ENCODE assay signal across 37 cellular contexts in genomic region chr14:41222581-41222980, GRCh38.
"Had no signal": no experiment of that assay in that cellular context is flagged by ENCODE, and none has a peak within 500 bp of the region (broad histone marks: within the 10 kb centered on the region; RNA-seq: fewer than 3 reads in every experiment).

No MANE protein-coding gene starts in this region.

- DNase-seq: activated CD4-positive, alpha-beta memory T cell treated with anti-CD3 and anti-CD28 coated beads, Interleukin-2, amount 10 ng/mL, durations not matched to agents 7 days and 5 days; activated CD4-positive, alpha-beta T cell treated with anti-CD3 and anti-CD28 coated beads for 1 hour; activated CD4-positive, alpha-beta T cell treated with anti-CD3 and anti-CD28 coated beads for 36 hours; activated CD4-positive, alpha-beta T cell treated with anti-CD3 and anti-CD28 coated beads for 48 hours; activated CD4-positive, alpha-beta T cell treated with anti-CD3 and anti-CD28 coated beads, Interleukin-2, amount 10 ng/mL, durations not matched to agents 7 days and 5 days; activated CD4-positive, alpha-beta T cell treated with anti-CD3 and anti-CD28 coated beads, Interleukin-2, amount 50 U/mL, for 48 hours; activated CD4-positive, CD25-positive, alpha-beta regulatory T cell; activated CD8-positive, alpha-beta memory T cell treated with anti-CD3 and anti-CD28 coated beads for 24 hours; activated CD8-positive, alpha-beta memory T cell treated with anti-CD3 and anti-CD28 coated beads, Interleukin-2, amount 10 ng/mL, durations not matched to agents 7 days and 5 days; activated CD8-positive, alpha-beta memory T cell treated with anti-CD3 and anti-CD28 coated beads, Interleukin-2, amount 50 U/mL, for 48 hours; activated CD8-positive, alpha-beta T cell treated with anti-CD3 and anti-CD28 coated beads, Interleukin-2, amount 10 ng/mL, durations not matched to agents 7 days and 5 days; activated effector memory CD4-positive, alpha-beta T cell treated with Interleukin-2 at 50 U/mL for 16 hours; activated gamma-delta T cell; activated naive CD4-positive, alpha-beta T cell treated with anti-CD3 and anti-CD28 coated beads, Interleukin-2, amount 10 ng/mL, durations not matched to agents 7 days and 5 days; activated naive CD4-positive, alpha-beta T cell treated with Interleukin-2 at 50 U/mL for 16 hours; activated naive CD8-positive, alpha-beta T cell treated with anti-CD3 and anti-CD28 coated beads, Interleukin-2, amount 10 ng/mL, durations not matched to agents 7 days and 5 days; activated naive CD8-positive, alpha-beta T cell treated with anti-CD3 and anti-CD28 coated beads, Interleukin-2, amount 50 U/mL, for 24 hours; activated T-cell treated with anti-CD3 and anti-CD28 coated beads, Interleukin-2, amount 50 U/mL, for 24 hours; activated T-cell treated with anti-CD3 and anti-CD28 coated beads, Interleukin-2, amount 50 U/mL, for 48 hours; amygdala; anterior cingulate cortex; central memory CD4-positive, alpha-beta T cell; T-helper 1 cell; T-helper 2 cell; T-helper 9 cell had no signal

- H3K4me3 ChIP-seq: ascending aorta, cardiac muscle cell had no signal

- H3K27ac Mint-ChIP-seq: activated CD4-positive, alpha-beta memory T cell treated with anti-CD3 and anti-CD28 coated beads, Interleukin-2, amount 10 ng/mL, durations not matched to agents 7 days and 5 days; activated CD4-positive, alpha-beta T cell treated with anti-CD3 and anti-CD28 coated beads for 36 hours; activated CD4-positive, alpha-beta T cell treated with anti-CD3 and anti-CD28 coated beads, Interleukin-2, amount 10 ng/mL, durations not matched to agents 7 days and 5 days; activated CD8-positive, alpha-beta memory T cell treated with anti-CD3 and anti-CD28 coated beads, Interleukin-2, amount 10 ng/mL, durations not matched to agents 7 days and 5 days; activated CD8-positive, alpha-beta T cell treated with anti-CD3 and anti-CD28 coated beads, Interleukin-2, amount 10 ng/mL, durations not matched to agents 7 days and 5 days; activated naive CD4-positive, alpha-beta T cell treated with anti-CD3 and anti-CD28 coated beads, Interleukin-2, amount 10 ng/mL, durations not matched to agents 7 days and 5 days; activated naive CD4-positive, alpha-beta T cell treated with anti-CD3 and anti-CD28 coated beads, Interleukin-2, amount 50 U/mL, for 24 hours; activated naive CD8-positive, alpha-beta T cell; activated naive CD8-positive, alpha-beta T cell treated with anti-CD3 and anti-CD28 coated beads, Interleukin-2, amount 10 ng/mL, durations not matched to agents 7 days and 5 days; activated naive CD8-positive, alpha-beta T cell treated with anti-CD3 and anti-CD28 coated beads, Interleukin-2, amount 50 U/mL, for 24 hours; activated T-cell treated with anti-CD3 and anti-CD28 coated beads, Interleukin-2, amount 50 U/mL, for 24 hours; activated T-helper 2 cell treated with anti-CD3 and anti-CD28 coated beads, Interferon-gamma antibody, Interleukin-2, Interleukin-4, amounts not matched to agents 10 μg/mL and 5 μg/mL and 100 μg/mL, durations not matched to agents 14 hours and 24 hours and 36 hours; brain; T-helper 1 cell treated with Interleukin-12 subunit alpha and Interleukin-12 subunit beta and Interleukin-4 antibody, amounts not matched to agents 30 μg/mL and 1 μg/mL, for 36 hours; T-helper 2 cell treated with Interferon-gamma antibody and Interleukin-4, amounts not matched to agents 5 μg/mL and 100 μg/mL, for 36 hours had no signal

- H3K36me3 Mint-ChIP-seq: activated CD8-positive, alpha-beta memory T cell treated with anti-CD3 and anti-CD28 coated beads, Interleukin-2, amount 10 ng/mL, durations not matched to agents 7 days and 5 days; activated naive CD4-positive, alpha-beta T cell treated with anti-CD3 and anti-CD28 coated beads, Interleukin-2, amount 10 ng/mL, durations not matched to agents 7 days and 5 days; activated naive CD4-positive, alpha-beta T cell treated with anti-CD3 and anti-CD28 coated beads, Interleukin-2, amount 50 U/mL, for 24 hours; activated naive CD8-positive, alpha-beta T cell; activated naive CD8-positive, alpha-beta T cell treated with anti-CD3 and anti-CD28 coated beads, Interleukin-2, amount 10 ng/mL, durations not matched to agents 7 days and 5 days; brain had no signal

- H3K9me3 ChIP-seq: ascending aorta had no signal

- H3K27me3 Mint-ChIP-seq: activated CD4-positive, alpha-beta memory T cell treated with anti-CD3 and anti-CD28 coated beads, Interleukin-2, amount 10 ng/mL, durations not matched to agents 7 days and 5 days; activated CD4-positive, alpha-beta T cell treated with anti-CD3 and anti-CD28 coated beads for 36 hours; activated CD4-positive, alpha-beta T cell treated with anti-CD3 and anti-CD28 coated beads, Interleukin-2, amount 10 ng/mL, durations not matched to agents 7 days and 5 days; activated CD8-positive, alpha-beta memory T cell treated with anti-CD3 and anti-CD28 coated beads, Interleukin-2, amount 10 ng/mL, durations not matched to agents 7 days and 5 days; activated naive CD4-positive, alpha-beta T cell treated with anti-CD3 and anti-CD28 coated beads, Interleukin-2, amount 10 ng/mL, durations not matched to agents 7 days and 5 days; activated naive CD4-positive, alpha-beta T cell treated with anti-CD3 and anti-CD28 coated beads, Interleukin-2, amount 50 U/mL, for 24 hours; activated naive CD8-positive, alpha-beta T cell; activated naive CD8-positive, alpha-beta T cell treated with anti-CD3 and anti-CD28 coated beads, Interleukin-2, amount 10 ng/mL, durations not matched to agents 7 days and 5 days; activated T-cell treated with anti-CD3 and anti-CD28 coated beads, Interleukin-2, amount 50 U/mL, for 24 hours; brain had no signal

- H3K27me3 ChIP-seq: ascending aorta, cardiac muscle cell had no signal

- FAIRE-seq: bronchial epithelial cell, TTC549 had no signal

- H3K36me3 ChIP-seq: ascending aorta, cardiac muscle cell had no signal

- ATAC-seq: activated CD4-positive, alpha-beta T cell treated with anti-CD3 and anti-CD28 coated beads for 36 hours; activated CD4-positive, CD25-positive, alpha-beta regulatory T cell treated with anti-CD3 and anti-CD28 coated beads, Interleukin-2, amount 50 U/mL, for 24 hours; activated CD8-positive, alpha-beta memory T cell treated with anti-CD3 and anti-CD28 coated beads, Interleukin-2, amount 10 ng/mL, durations not matched to agents 7 days and 5 days; activated CD8-positive, alpha-beta T cell treated with anti-CD3 and anti-CD28 coated beads, Interleukin-2, amount 10 ng/mL, durations not matched to agents 7 days and 5 days; activated naive CD8-positive, alpha-beta T cell treated with anti-CD3 and anti-CD28 coated beads, Interleukin-2, amount 50 U/mL, for 24 hours had no signal

- H3K4me3 Mint-ChIP-seq: activated CD4-positive, alpha-beta memory T cell treated with anti-CD3 and anti-CD28 coated beads, Interleukin-2, amount 10 ng/mL, durations not matched to agents 7 days and 5 days; activated CD4-positive, alpha-beta T cell treated with anti-CD3 and anti-CD28 coated beads for 36 hours; activated CD4-positive, alpha-beta T cell treated with anti-CD3 and anti-CD28 coated beads, Interleukin-2, amount 10 ng/mL, durations not matched to agents 7 days and 5 days; activated CD8-positive, alpha-beta memory T cell treated with anti-CD3 and anti-CD28 coated beads, Interleukin-2, amount 10 ng/mL, durations not matched to agents 7 days and 5 days; activated CD8-positive, alpha-beta T cell treated with anti-CD3 and anti-CD28 coated beads, Interleukin-2, amount 10 ng/mL, durations not matched to agents 7 days and 5 days; activated naive CD4-positive, alpha-beta T cell treated with anti-CD3 and anti-CD28 coated beads, Interleukin-2, amount 10 ng/mL, durations not matched to agents 7 days and 5 days; activated naive CD4-positive, alpha-beta T cell treated with anti-CD3 and anti-CD28 coated beads, Interleukin-2, amount 50 U/mL, for 24 hours; activated naive CD8-positive, alpha-beta T cell; activated naive CD8-positive, alpha-beta T cell treated with anti-CD3 and anti-CD28 coated beads, Interleukin-2, amount 10 ng/mL, durations not matched to agents 7 days and 5 days; activated naive CD8-positive, alpha-beta T cell treated with anti-CD3 and anti-CD28 coated beads, Interleukin-2, amount 50 U/mL, for 24 hours; activated T-cell treated with anti-CD3 and anti-CD28 coated beads, Interleukin-2, amount 50 U/mL, for 24 hours; brain; T-helper 1 cell treated with Interleukin-12 subunit alpha and Interleukin-12 subunit beta and Interleukin-4 antibody, amounts not matched to agents 30 μg/mL and 1 μg/mL, for 36 hours; T-helper 2 cell treated with Interferon-gamma antibody and Interleukin-4, amounts not matched to agents 5 μg/mL and 100 μg/mL, for 36 hours had no signal

- H3K27ac ChIP-seq: ascending aorta, cardiac muscle cell, VCaP had no signal

- H3K4me1 ChIP-seq: ascending aorta had no signal

- H3K4me1 Mint-ChIP-seq: activated CD4-positive, alpha-beta memory T cell treated with anti-CD3 and anti-CD28 coated beads, Interleukin-2, amount 10 ng/mL, durations not matched to agents 7 days and 5 days; activated CD4-positive, alpha-beta T cell treated with anti-CD3 and anti-CD28 coated beads for 36 hours; activated CD4-positive, alpha-beta T cell treated with anti-CD3 and anti-CD28 coated beads, Interleukin-2, amount 10 ng/mL, durations not matched to agents 7 days and 5 days; activated CD8-positive, alpha-beta memory T cell treated with anti-CD3 and anti-CD28 coated beads, Interleukin-2, amount 10 ng/mL, durations not matched to agents 7 days and 5 days; activated naive CD4-positive, alpha-beta T cell treated with anti-CD3 and anti-CD28 coated beads, Interleukin-2, amount 10 ng/mL, durations not matched to agents 7 days and 5 days; activated naive CD4-positive, alpha-beta T cell treated with anti-CD3 and anti-CD28 coated beads, Interleukin-2, amount 50 U/mL, for 24 hours; activated naive CD8-positive, alpha-beta T cell treated with anti-CD3 and anti-CD28 coated beads, Interleukin-2, amount 10 ng/mL, durations not matched to agents 7 days and 5 days; activated naive CD8-positive, alpha-beta T cell treated with anti-CD3 and anti-CD28 coated beads, Interleukin-2, amount 50 U/mL, for 24 hours had no signal
